In genomic region chr7:157378390-157378789, GRCh38 we compare ENCODE assay signal across 17 cellular contexts.
"Had no signal": no experiment of that assay in that cellular context is flagged by ENCODE, and none has a peak within 500 bp of the region (broad histone marks: within the 10 kb centered on the region; RNA-seq: fewer than 3 reads in every experiment).

No MANE protein-coding gene starts in this region.

- H3K9me3 Mint-ChIP-seq: activated naive CD8-positive, alpha-beta T cell treated with anti-CD3 and anti-CD28 coated beads, Interleukin-2, amount 10 ng/mL, durations not matched to agents 7 days and 5 days; activated T-cell treated with anti-CD3 and anti-CD28 coated beads, Interleukin-2, amount 50 U/mL, for 4 hours; brain had no signal

- H3K27me3 Mint-ChIP-seq: activated CD8-positive, alpha-beta memory T cell treated with anti-CD3 and anti-CD28 coated beads, Interleukin-2, amount 10 ng/mL, durations not matched to agents 7 days and 5 days; activated naive CD8-positive, alpha-beta T cell treated with anti-CD3 and anti-CD28 coated beads, Interleukin-2, amount 10 ng/mL, durations not matched to agents 7 days and 5 days; brain had no signal

- H3K4me3 Mint-ChIP-seq: activated CD8-positive, alpha-beta memory T cell treated with anti-CD3 and anti-CD28 coated beads, Interleukin-2, amount 10 ng/mL, durations not matched to agents 7 days and 5 days; activated naive CD8-positive, alpha-beta T cell treated with anti-CD3 and anti-CD28 coated beads, Interleukin-2, amount 10 ng/mL, durations not matched to agents 7 days and 5 days; activated T-cell treated with anti-CD3 and anti-CD28 coated beads, Interleukin-2, amount 50 U/mL, for 4 hours; brain had no signal

- H3K27ac ChIP-seq: colonic mucosa, esophagus squamous epithelium, prostate gland, tibial artery, vagina had no signal

- H3K9me3 ChIP-seq: colonic mucosa, esophagus squamous epithelium, prostate gland, tibial artery, vagina had no signal

- ATAC-seq: activated CD8-positive, alpha-beta memory T cell treated with anti-CD3 and anti-CD28 coated beads, Interleukin-2, amount 10 ng/mL, durations not matched to agents 7 days and 5 days; activated T-cell treated with anti-CD3 and anti-CD28 coated beads, Interleukin-2, amount 50 U/mL, for 4 hours had no signal

- DNase-seq: activated CD4-positive, alpha-beta T cell treated with anti-CD3 and anti-CD28 coated beads for 1 hour; activated CD4-positive, alpha-beta T cell treated with anti-CD3 and anti-CD28 coated beads, Interleukin-2, amount 50 U/mL, for 48 hours; activated CD8-positive, alpha-beta memory T cell treated with anti-CD3 and anti-CD28 coated beads, Interleukin-2, amount 10 ng/mL, durations not matched to agents 7 days and 5 days; activated gamma-delta T cell treated with Interleukin-2 at 50 U/mL for 16 hours; activated naive CD8-positive, alpha-beta T cell treated with anti-CD3 and anti-CD28 coated beads, Interleukin-2, amount 10 ng/mL, durations not matched to agents 7 days and 5 days; activated T-cell treated with anti-CD3 and anti-CD28 coated beads, Interleukin-2, amount 50 U/mL, for 4 hours; central memory CD4-positive, alpha-beta T cell; colonic mucosa; esophagus squamous epithelium; hippocampal formation; mesendoderm; stimulated activated CD4-positive, alpha-beta T cell treated with anti-CD3 and anti-CD28 coated beads, Interleukin-12 subunit alpha, Interleukin-12 subunit beta, amount 100 ng/mL, for 4 hours; stimulated activated CD4-positive, alpha-beta T cell treated with anti-CD3 and anti-CD28 coated beads, Interleukin-2, amount 100 ng/mL, for 24 hours; tibial artery had no signal

- H3K27ac Mint-ChIP-seq: activated CD8-positive, alpha-beta memory T cell treated with anti-CD3 and anti-CD28 coated beads, Interleukin-2, amount 10 ng/mL, durations not matched to agents 7 days and 5 days; activated naive CD8-positive, alpha-beta T cell treated with anti-CD3 and anti-CD28 coated beads, Interleukin-2, amount 10 ng/mL, durations not matched to agents 7 days and 5 days had no signal

- H3K4me1 ChIP-seq: colonic mucosa, prostate gland had no signal

- H3K36me3 ChIP-seq: colonic mucosa, prostate gland had no signal

- H3K4me3 ChIP-seq: colonic mucosa, esophagus squamous epithelium, prostate gland, tibial artery, vagina had no signal

- H3K27me3 ChIP-seq: colonic mucosa, esophagus squamous epithelium, tibial artery, vagina had no signal
